10 cellular contexts compared by ENCODE assay signal in the genomic region with DNA sequence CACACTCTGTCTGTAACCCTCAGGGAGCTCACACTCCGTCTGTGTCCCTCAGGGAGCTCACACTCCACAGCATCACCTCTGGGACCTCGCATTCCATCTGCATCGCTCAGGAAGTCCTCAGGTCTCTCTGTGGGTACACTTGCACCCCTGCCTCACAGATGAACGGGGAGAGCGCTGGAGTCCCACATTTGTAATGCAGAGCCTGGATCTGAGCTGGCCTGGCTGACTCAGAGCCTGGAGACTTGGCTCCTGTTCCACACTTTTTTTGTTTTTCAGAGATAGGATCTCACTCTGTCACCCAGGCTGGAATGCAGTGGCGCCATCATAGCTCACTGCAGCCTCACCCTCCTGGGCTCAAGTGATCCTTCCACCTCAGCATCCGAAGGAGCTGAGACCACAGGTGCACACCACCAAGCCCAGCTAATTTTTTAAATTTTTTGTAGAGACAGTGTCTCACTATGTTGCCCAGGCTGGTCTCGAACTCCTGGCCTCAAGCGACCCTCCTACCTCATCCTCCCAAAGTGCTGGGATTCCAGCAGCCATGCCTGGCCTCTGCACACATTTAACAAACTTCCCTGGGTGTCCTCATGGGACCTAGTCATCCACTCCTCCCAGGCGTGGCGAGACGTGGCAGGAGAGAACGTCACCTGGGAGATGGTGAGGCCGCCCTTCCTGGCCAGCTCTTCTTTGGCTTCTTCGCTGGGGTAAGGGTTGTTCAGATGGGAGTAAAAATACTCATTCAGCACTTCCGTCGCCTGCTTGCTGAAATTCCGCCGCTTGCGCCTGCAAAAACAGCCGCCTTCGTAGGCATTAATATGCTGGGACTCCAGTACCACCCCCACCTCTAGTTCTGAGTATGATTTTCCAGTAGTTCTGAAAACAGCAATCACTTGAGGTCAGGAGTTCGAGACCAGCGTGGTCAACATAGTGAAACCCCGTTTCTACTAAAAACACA. TPM values are rescaled to one million over a fixed set of nuclear protein-coding genes. Genes with fewer than 3 reads are reported as not detected.
DNase-seq lines count a peak whose midpoint lies in the region; ATAC-seq and TF ChIP-seq lines count a peak whose summit lies in the region.
"Had no signal": no experiment of that assay in that cellular context is flagged by ENCODE, and none has a peak within 500 bp of the region (broad histone marks: within the 10 kb centered on the region; RNA-seq: fewer than 3 reads in every experiment).

No MANE protein-coding gene starts in this region.

- peaks cover 14% of the 10 kb centered on the region for H3K4me1 Mint-ChIP-seq in central memory CD8-positive, alpha-beta T cell
- no peaks in the 10 kb centered on the region for H3K4me1 Mint-ChIP-seq in CD14-positive monocyte
- H3K4me1 Mint-ChIP-seq: B cell had no signal

- peaks cover 20% of the 10 kb centered on the region for H3K36me3 Mint-ChIP-seq in central memory CD8-positive, alpha-beta T cell (ENCODE audit: insufficient read depth)
- H3K36me3 Mint-ChIP-seq in CD14-positive monocyte: no peaks in the 10 kb centered on the region

- no peaks in the 10 kb centered on the region for H3K27me3 Mint-ChIP-seq in central memory CD8-positive, alpha-beta T cell
- H3K27me3 Mint-ChIP-seq in CD14-positive monocyte (ENCODE audit: low read depth in 3 of 3): peaks cover 0 to 5% (median 2%) of the 10 kb centered on the region in 3 donors
- H3K27me3 Mint-ChIP-seq: B cell had no signal

- no peak overlapping the region for H3K4me3 Mint-ChIP-seq in central memory CD8-positive, alpha-beta T cell
- no peak overlapping the region for H3K4me3 Mint-ChIP-seq in CD14-positive monocyte
- H3K4me3 Mint-ChIP-seq: B cell had no signal

- intact Hi-C loops in CD14-positive monocyte (cut with micrococcal nuclease): no loop called here

- no peak for ATAC-seq in central memory CD8-positive, alpha-beta T cell (replicated peaks; ENCODE audit: extremely low read depth, poor library complexity, severe bottlenecking)
- ATAC-seq in GM21367 (IDR thresholded peaks at IDR 0.05; ENCODE audit: unreplicated experiment): no peak

- DNase-seq in AG10803 (ENCODE audit: low read depth) (peak; percentile 50), M059J (ENCODE audit: low read depth) (peak; percentile 84), HPDE6-E6E7 (ENCODE audit: extremely low spot score) (no peak), CD14-positive monocyte (ENCODE audit: low spot score) (no peak)
- DNase-seq in central memory CD8-positive, alpha-beta T cell (ENCODE audit: low spot score in 2 of 2): no peak
- DNase-seq: amniotic stem cell, DND-41, mesendoderm had no signal

- no peaks in the 10 kb centered on the region for H3K9me3 Mint-ChIP-seq in central memory CD8-positive, alpha-beta T cell
- H3K9me3 Mint-ChIP-seq in CD14-positive monocyte: peaks cover 0 to 3% (median 0%) of the 10 kb centered on the region in 7 donors

- TF ChIP-seq CTCF in AG10803 (conservative IDR thresholded peaks at IDR 0.05; ENCODE audit: low read length) (no peak), CD14-positive monocyte (IDR thresholded peaks at IDR 0.05) (no peak)

- H3K27ac Mint-ChIP-seq in central memory CD8-positive, alpha-beta T cell (ENCODE audit: low read depth): peak overlapping the region; percentile 61
- H3K27ac Mint-ChIP-seq in CD14-positive monocyte: no peak overlapping the region
- H3K27ac Mint-ChIP-seq: B cell had no signal

- no peak overlapping the region for H3K4me3 ChIP-seq in AG10803 (ENCODE audit: low read length)

RNA-seq across cellular contexts. Expression of a gene that starts 31.0 kb away (rescaled TPM):
- 0.22 and 0.99 TPM in 2 replicates for total RNA-seq in M059J (2014; rRNA removed; shearing (Covaris generic))
- polyA plus RNA-seq in CD14-positive monocyte: not detected

RNA-seq across cellular contexts. Expression of a gene that starts 40.4 kb away (rescaled TPM):
- 0.12 TPM in 1 of 2 replicates, not detected in the other for total RNA-seq in M059J (2014; rRNA removed; shearing (Covaris generic))
- polyA plus RNA-seq in CD14-positive monocyte: not detected

RNA-seq across cellular contexts. Expression of a gene that starts 49.4 kb away (rescaled TPM):
- total RNA-seq in M059J (2014; rRNA removed; shearing (Covaris generic)): 0.54 and 0.94 TPM in 2 replicates
- polyA plus RNA-seq in CD14-positive monocyte: not detected

RNA-seq across cellular contexts. Expression of a gene that starts 53.1 kb away (rescaled TPM):
- total RNA-seq in M059J (2014; rRNA removed; shearing (Covaris generic)): 84.9 and 205 TPM in 2 replicates
- 100 to 1,000 TPM; 361 to 433 TPM for polyA plus RNA-seq in CD14-positive monocyte

RNA-seq across cellular contexts. Expression of a gene that starts 53.7 kb away (rescaled TPM):
- total RNA-seq in M059J (2014; rRNA removed; shearing (Covaris generic)): 0.07 and 2.1 TPM in 2 replicates
- polyA plus RNA-seq in CD14-positive monocyte: under 1 TPM in 1 of 2 donors, not detected in 1; 0.27 TPM

Comparison
In these comparisons a context has a peak if more than half of its experiments do, and no peak if none do; other contexts are left out.
1. DNase-seq: peak in AG10803 (single experiment) and M059J (single experiment); none in central memory CD8-positive, alpha-beta T cell (0 of 2), HPDE6-E6E7 (single experiment) and CD14-positive monocyte (single experiment).